ENCODE assay signal across 8 cellular contexts in genomic region chr6:34414999-34415858, GRCh38. TPM values are rescaled to one million over a fixed set of nuclear protein-coding genes. Genes with fewer than 3 reads are reported as not detected.
DNase-seq lines count a peak whose midpoint lies in the region; ATAC-seq and TF ChIP-seq lines count a peak whose summit lies in the region.

No MANE protein-coding gene starts in this region.

- peaks cover 7% of the 10 kb centered on the region for H3K4me1 ChIP-seq in mucosa of descending colon (ENCODE audit: low read depth)

- H3K4me3 ChIP-seq in mucosa of descending colon: no peak overlapping the region

- DNase-seq in stimulated activated CD4-positive, alpha-beta T cell treated with anti-CD3 and anti-CD28 coated beads, Interleukin-4, amount 100 ng/mL, for 1 hour: peak; percentile 7
- DNase-seq in stimulated activated CD4-positive, alpha-beta T cell treated with anti-CD3 and anti-CD28 coated beads, Interleukin-2, amount 100 ng/mL, for 24 hours: no peak
- DNase-seq in NCI-H2171 treated with DMSO at 0.1 percent for 48 hours (lab: John Stamatoyannopoulos, UW) (peak; percentile 77), epidermal melanocyte (ENCODE audit: insufficient read length, low spot score) (peak; percentile 36), mucosa of descending colon (peak in 1 of 3 donors; percentile 84)
- DNase-seq in activated CD4-positive, alpha-beta T cell treated with anti-CD3 and anti-CD28 coated beads for 4 hours: peak; percentile 30 to 42
- DNase-seq in NK-92 treated with Interleukin-12 subunit alpha and Interleukin-12 subunit beta, amount 100 ng/mL, for 24 hours (lab: John Stamatoyannopoulos, UW): no peak

- no peaks in the 10 kb centered on the region for H3K9me3 ChIP-seq in mucosa of descending colon

- intact Hi-C loops in mucosa of descending colon (cut with DNase I, micrococcal nuclease): loop anchor here (1.0 to 10.0 kb wide), 3 partner anchors 170 to 220 kb away; partner anchors contain the start of gene SMIM29 (in 2 of the 2)

- peak; percentile 96 for ATAC-seq in mucosa of descending colon
- ATAC-seq in GM21526 (IDR thresholded peaks at IDR 0.05; ENCODE audit: low FRiP score, unreplicated experiment): no peak

- TF ChIP-seq CTCF in mucosa of descending colon (IDR thresholded peaks at IDR 0.05): peak; percentile 40

- H3K36me3 ChIP-seq in mucosa of descending colon (ENCODE audit: low read depth): peaks cover 1% of the 10 kb centered on the region

RNA-seq across cellular contexts. Expression of gene RPS10, which starts 10.6 kb away (rescaled TPM):
- total RNA-seq in mucosa of descending colon: 1,000 to 10,000 TPM in 2 of 3 donors, 100 to 1,000 TPM in 1; 999 to 1,006 (median 1,004) TPM

RNA-seq across cellular contexts. Expression of gene NUDT3, which starts 22.8 kb away (rescaled TPM):
- 10 to 100 TPM; 19.1 to 48.7 (median 26.7) TPM for total RNA-seq in mucosa of descending colon

RNA-seq across cellular contexts. Expression of gene PACSIN1, which starts 50.6 kb away (rescaled TPM):
- total RNA-seq in mucosa of descending colon: 1 to 10 TPM in 1 of 3 donors, under 1 TPM in 2; 0.41 to 1.9 (median 0.67) TPM

Comparison
In these comparisons a context has a peak if more than half of its experiments do, and no peak if none do; other contexts are left out.
1. DNase-seq: peak in stimulated activated CD4-positive, alpha-beta T cell treated with anti-CD3 and anti-CD28 coated beads, Interleukin-4, amount 100 ng/mL, for 1 hour (single experiment), NCI-H2171 treated with DMSO at 0.1 percent for 48 hours (single experiment), activated CD4-positive, alpha-beta T cell treated with anti-CD3 and anti-CD28 coated beads for 4 hours (2 of 2) and epidermal melanocyte (single experiment); none in stimulated activated CD4-positive, alpha-beta T cell treated with anti-CD3 and anti-CD28 coated beads, Interleukin-2, amount 100 ng/mL, for 24 hours (0 of 2) and NK-92 treated with Interleukin-12 subunit alpha and Interleukin-12 subunit beta, amount 100 ng/mL, for 24 hours (single experiment).